ENCODE assay signal across 9 cellular contexts in genomic region chr7:69893915-69894314, GRCh38.
DNase-seq lines count a peak whose midpoint lies in the region; TF ChIP-seq lines count a peak whose summit lies in the region.
"Had no signal": no experiment of that assay in that cellular context is flagged by ENCODE, and none has a peak within 500 bp of the region (broad histone marks: within the 10 kb centered on the region; RNA-seq: fewer than 3 reads in every experiment).

No MANE protein-coding gene starts in this region.

- H3K36me3 Mint-ChIP-seq in osteocyte (ENCODE audit: unreplicated experiment) (no peaks in the 10 kb centered on the region), MCF 10A (ENCODE audit: insufficient read depth, unreplicated experiment) (no peaks in the 10 kb centered on the region)

- intact Hi-C loops in MCF 10A (cut with micrococcal nuclease): no loop called here

- H3K9me3 Mint-ChIP-seq in osteocyte (ENCODE audit: unreplicated experiment) (no peaks in the 10 kb centered on the region), MCF 10A (ENCODE audit: unreplicated experiment) (peaks cover 40% of the 10 kb centered on the region)

- H3K4me3 Mint-ChIP-seq in osteocyte (ENCODE audit: unreplicated experiment) (no peak overlapping the region), MCF 10A (ENCODE audit: unreplicated experiment) (no peak overlapping the region)

- H3K27ac Mint-ChIP-seq in osteocyte (ENCODE audit: unreplicated experiment) (no peak overlapping the region), MCF 10A (ENCODE audit: low read depth, unreplicated experiment) (no peak overlapping the region)

- no peaks in the 10 kb centered on the region for H3K27me3 Mint-ChIP-seq in osteocyte (ENCODE audit: unreplicated experiment)
- H3K27me3 Mint-ChIP-seq in MCF 10A (ENCODE audit: insufficient read depth, unreplicated experiment): no peaks in the 10 kb centered on the region

- TF ChIP-seq CTCF in GM12865 (IDR thresholded peaks at IDR 0.05; ENCODE audit: insufficient read depth, low read depth, low read length, missing control alignments) (peak; percentile 54), cardiac fibroblast (IDR thresholded peaks at IDR 0.05; ENCODE audit: low read depth, low read length) (peak; percentile 25), osteocyte (IDR thresholded peaks at IDR 0.05) (peak; percentile 65), MCF 10A (IDR thresholded peaks at IDR 0.05; ENCODE audit: unreplicated experiment) (no peak)

- CTCF ChIA-PET in MCF 10A (lab: Yijun Ruan, JAX): interaction anchor here (0.7 kb wide), 1 partner anchor 727 kb away, joined by 3 read pairs; no protein-coding TSS in a partner anchor

- POLR2A ChIA-PET in MCF 10A (lab: Yijun Ruan, JAX): no interaction called here

- peaks cover 8% of the 10 kb centered on the region for H3K4me1 Mint-ChIP-seq in osteocyte (ENCODE audit: unreplicated experiment)
- no peaks in the 10 kb centered on the region for H3K4me1 Mint-ChIP-seq in MCF 10A (ENCODE audit: insufficient read depth, unreplicated experiment)

- peak; percentile 60 for DNase-seq in GM12865 (ENCODE audit: low read depth)
- DNase-seq in NCI-H146 (lab: John Stamatoyannopoulos, UW): peak; percentile 47
- DNase-seq in cardiac fibroblast (ENCODE audit: low read depth in 2 of 2): peak; percentile 18 to 29
- DNase-seq in osteocyte (ENCODE audit: extremely low spot score, unreplicated experiment): no peak
- no peak for DNase-seq in LoVo (ENCODE audit: low spot score)
- no peak for DNase-seq in inferior parietal cortex (ENCODE audit: extremely low spot score)
- no peak for DNase-seq in MCF 10A (ENCODE audit: unreplicated experiment)
- no peak for DNase-seq in medulla oblongata (ENCODE audit: extremely low spot score)
- DNase-seq: MG63 had no signal

- no TSS peak for BruUV-seq in MCF 10A (replicated peaks; lab: Mats Ljungman, UMichigan)

- H3K4me3 ChIP-seq in GM12865 (ENCODE audit: low read depth, low read length): no peak overlapping the region
- H3K4me3 ChIP-seq in cardiac fibroblast (replicated peaks in 1 of 2; ENCODE audit: low read depth in 2 of 2, low read length in 2 of 2): no peak overlapping the region
- H3K4me3 ChIP-seq: MG63 had no signal

Comparison
In these comparisons a context has a peak if more than half of its experiments do, and no peak if none do; other contexts are left out.
1. DNase-seq: peak in GM12865 (single experiment), NCI-H146 (single experiment) and cardiac fibroblast (2 of 2); none in osteocyte (single experiment), LoVo (single experiment), inferior parietal cortex (single experiment), MCF 10A (single experiment) and medulla oblongata (single experiment).